10 cellular contexts compared by ENCODE assay signal in genomic region chr1:2571348-2571747, GRCh38. TPM values are rescaled to one million over a fixed set of nuclear protein-coding genes. Genes with fewer than 3 reads are reported as not detected.
"Had no signal": no experiment of that assay in that cellular context is flagged by ENCODE, and none has a peak within 500 bp of the region (broad histone marks: within the 10 kb centered on the region; RNA-seq: fewer than 3 reads in every experiment).

No MANE protein-coding gene starts in this region.

- H3K4me1 ChIP-seq: HAP-1 had no signal

- FAIRE-seq: HTR-8/SVneo had no signal

- H3K27ac ChIP-seq: GM23248 had no signal

- ATAC-seq: HCT116 had no signal

- H3K36me3 ChIP-seq: HAP-1 had no signal

- H3K4me3 ChIP-seq: GM23248, HAP-1 had no signal

- H3K9ac ChIP-seq: GM23248 had no signal

- DNase-seq: GM23248, GOT3, H7, HFFc6, KG1 had no signal

- H2AFZ ChIP-seq: GM23248 had no signal

RNA-seq across cellular contexts. Expression of gene HES5, which starts 41.3 kb away (rescaled TPM):
- total RNA-seq: GM23248, H4 had no signal
- polyA plus RNA-seq: GM23248, IgD-negative memory B cell had no signal
